In genomic region chr7:80630611-80631010, GRCh38 we compare ENCODE assay signal across 12 cellular contexts. TPM values are rescaled to one million over a fixed set of nuclear protein-coding genes. Genes with fewer than 3 reads are reported as not detected.
A peak's percentile ranks its signal among the peaks of the same experiment; 100 is the strongest.
DNase-seq lines count a peak whose midpoint lies in the region; ATAC-seq and TF ChIP-seq lines count a peak whose summit lies in the region.
"Had no signal": no experiment of that assay in that cellular context is flagged by ENCODE, and none has a peak within 500 bp of the region (broad histone marks: within the 10 kb centered on the region; RNA-seq: fewer than 3 reads in every experiment).

No MANE protein-coding gene starts in this region.

- no peaks in the 10 kb centered on the region for H3K9me3 ChIP-seq in sigmoid colon
- H3K9me3 ChIP-seq in naive thymus-derived CD4-positive, alpha-beta T cell (ENCODE audit: control insufficient read depth in 2 of 3, low read length in 3 of 3), result no peaks in the 10 kb centered on the region

- no peaks in the 10 kb centered on the region for H3K27me3 Mint-ChIP-seq in naive thymus-derived CD4-positive, alpha-beta T cell
- H3K27me3 Mint-ChIP-seq: activated CD8-positive, alpha-beta memory T cell treated with anti-CD3 and anti-CD28 coated beads, Interleukin-2, amount 10 ng/mL, durations not matched to agents 7 days and 5 days had no signal

- no peak for TF ChIP-seq POLR2A in sigmoid colon (IDR thresholded peaks at IDR 0.05)

- CTCF ChIA-PET in HEK293T (lab: Yijun Ruan, JAX), result no interaction called here
- CTCF ChIA-PET in naive thymus-derived CD4-positive, alpha-beta T cell (lab: Charles Lee), result no interaction called here

- TF ChIP-seq CTCF in sigmoid colon (IDR thresholded peaks at IDR 0.05), result no peak

- ATAC-seq in GM19452 (IDR thresholded peaks at IDR 0.05; ENCODE audit: unreplicated experiment) (no peak), HG02840 (IDR thresholded peaks at IDR 0.05; ENCODE audit: low FRiP score, unreplicated experiment) (no peak)
- ATAC-seq in naive thymus-derived CD4-positive, alpha-beta T cell, result no peak
- ATAC-seq: activated CD8-positive, alpha-beta memory T cell treated with anti-CD3 and anti-CD28 coated beads, Interleukin-2, amount 10 ng/mL, durations not matched to agents 7 days and 5 days had no signal

- POLR2A ChIA-PET in HEK293T (lab: Yijun Ruan, JAX), result no interaction called here
- POLR2A ChIA-PET in naive thymus-derived CD4-positive, alpha-beta T cell (lab: Charles Lee), result no interaction called here

- H3K4me1 Mint-ChIP-seq in naive thymus-derived CD4-positive, alpha-beta T cell, result peaks cover 0 to 4% (median 0%) of the 10 kb centered on the region in 7 donors
- H3K4me1 Mint-ChIP-seq: activated CD8-positive, alpha-beta memory T cell treated with anti-CD3 and anti-CD28 coated beads, Interleukin-2, amount 10 ng/mL, durations not matched to agents 7 days and 5 days; activated naive CD8-positive, alpha-beta T cell treated with anti-CD3 and anti-CD28 coated beads, Interleukin-2, amount 10 ng/mL, durations not matched to agents 7 days and 5 days had no signal

- no peaks in the 10 kb centered on the region for H3K36me3 ChIP-seq in sigmoid colon
- no peaks in the 10 kb centered on the region for H3K36me3 ChIP-seq in naive thymus-derived CD4-positive, alpha-beta T cell (ENCODE audit: control insufficient read depth in 2 of 3, insufficient read depth in 3 of 3, low read length in 3 of 3)

- no peak for TF ChIP-seq EP300 in sigmoid colon (IDR thresholded peaks at IDR 0.05)

- intact Hi-C loops in sigmoid colon (cut with DNase I), result no loop called here
- intact Hi-C loops in naive thymus-derived CD4-positive, alpha-beta T cell (cut with micrococcal nuclease), result no loop called here

- peak overlapping the region in 3 of 4 donors; percentile 20 to 51 (median 33) for H3K27ac ChIP-seq in sigmoid colon
- no peak overlapping the region for H3K27ac ChIP-seq in naive thymus-derived CD4-positive, alpha-beta T cell (ENCODE audit: low read depth, low read length)

- peaks cover 0 to 30% (median 16%) of the 10 kb centered on the region in 4 donors for H3K4me1 ChIP-seq in sigmoid colon
- no peaks in the 10 kb centered on the region for H3K4me1 ChIP-seq in naive thymus-derived CD4-positive, alpha-beta T cell (ENCODE audit: control insufficient read depth in 2 of 2, insufficient read depth in 2 of 2, low read length in 2 of 2)

- no peak overlapping the region for H3K4me3 Mint-ChIP-seq in naive thymus-derived CD4-positive, alpha-beta T cell
- H3K4me3 Mint-ChIP-seq: activated CD8-positive, alpha-beta memory T cell treated with anti-CD3 and anti-CD28 coated beads, Interleukin-2, amount 10 ng/mL, durations not matched to agents 7 days and 5 days; activated naive CD8-positive, alpha-beta T cell treated with anti-CD3 and anti-CD28 coated beads, Interleukin-2, amount 10 ng/mL, durations not matched to agents 7 days and 5 days had no signal

- H3K27ac Mint-ChIP-seq in naive thymus-derived CD4-positive, alpha-beta T cell, result no peak overlapping the region
- H3K27ac Mint-ChIP-seq: activated CD8-positive, alpha-beta memory T cell treated with anti-CD3 and anti-CD28 coated beads, Interleukin-2, amount 10 ng/mL, durations not matched to agents 7 days and 5 days; activated naive CD8-positive, alpha-beta T cell treated with anti-CD3 and anti-CD28 coated beads, Interleukin-2, amount 10 ng/mL, durations not matched to agents 7 days and 5 days had no signal

- 48 to 67% methylated on average over 4 of the region's 4 CpGs for WGBS in sigmoid colon, 2 donors

- DNase-seq in HEK293T (ENCODE audit: extremely low spot score), result peak; percentile 10
- peak; percentile 82 for DNase-seq in NCI-H2107 treated with DMSO at 0.1 percent for 48 hours (lab: John Stamatoyannopoulos, UW; ENCODE audit: unreplicated experiment)
- DNase-seq in cerebellar cortex (ENCODE audit: low spot score), result peak; percentile 7
- no peak for DNase-seq in sigmoid colon
- no peak for DNase-seq in retina
- DNase-seq in naive thymus-derived CD4-positive, alpha-beta T cell, result no peak
- DNase-seq: activated CD8-positive, alpha-beta memory T cell treated with anti-CD3 and anti-CD28 coated beads, Interleukin-2, amount 10 ng/mL, durations not matched to agents 7 days and 5 days; activated naive CD8-positive, alpha-beta T cell treated with anti-CD3 and anti-CD28 coated beads, Interleukin-2, amount 10 ng/mL, durations not matched to agents 7 days and 5 days; effector memory CD4-positive, alpha-beta T cell; T-helper 9 cell had no signal

- no peaks in the 10 kb centered on the region for H3K9me3 Mint-ChIP-seq in naive thymus-derived CD4-positive, alpha-beta T cell
- H3K9me3 Mint-ChIP-seq: activated naive CD8-positive, alpha-beta T cell treated with anti-CD3 and anti-CD28 coated beads, Interleukin-2, amount 10 ng/mL, durations not matched to agents 7 days and 5 days had no signal

- no peaks in the 10 kb centered on the region for H3K36me3 Mint-ChIP-seq in naive thymus-derived CD4-positive, alpha-beta T cell
- H3K36me3 Mint-ChIP-seq: activated CD8-positive, alpha-beta memory T cell treated with anti-CD3 and anti-CD28 coated beads, Interleukin-2, amount 10 ng/mL, durations not matched to agents 7 days and 5 days; activated naive CD8-positive, alpha-beta T cell treated with anti-CD3 and anti-CD28 coated beads, Interleukin-2, amount 10 ng/mL, durations not matched to agents 7 days and 5 days had no signal

- H3K4me3 ChIP-seq in sigmoid colon, result peak overlapping the region in 1 of 4 donors; percentile 2
- H3K4me3 ChIP-seq in naive thymus-derived CD4-positive, alpha-beta T cell (ENCODE audit: low read length), result no peak overlapping the region

- no peaks in the 10 kb centered on the region for H3K27me3 ChIP-seq in sigmoid colon
- no peaks in the 10 kb centered on the region for H3K27me3 ChIP-seq in naive thymus-derived CD4-positive, alpha-beta T cell (ENCODE audit: control insufficient read depth in 2 of 2, insufficient read depth in 2 of 2, low read length in 2 of 2)

TF ChIP-seq in HEK293T, 16 proteins besides CTCF, POLR2A, EP300 and RAD21:
- no peak for TF ChIP-seq FOXA1 (IDR thresholded peaks at IDR 0.05)
- TF ChIP-seq CTBP1 (IDR thresholded peaks at IDR 0.05; ENCODE audit: borderline replicate concordance), result peak; percentile 26; the same call in 1 of the 2 replicates
- TF ChIP-seq PKNOX1 (IDR thresholded peaks at IDR 0.05), result peak; percentile 70

RNA-seq across cellular contexts. Expression of gene CD36, which starts 7.8 kb away (rescaled TPM):
- 100 to 1,000 TPM in 2 of 4 donors, 10 to 100 TPM in 2; 35.6 to 114 (median 82.4) TPM for total RNA-seq in sigmoid colon
- polyA plus RNA-seq in sigmoid colon, result 100 to 1,000 TPM in 1 of 3 donors, 10 to 100 TPM in 2; 21.6 to 126 (median 30.0) TPM
- total RNA-seq in naive thymus-derived CD4-positive, alpha-beta T cell, result 100 to 1,000 TPM in 1 of 5 experiments, 1 to 10 TPM in 3, not detected in 1; 3.0 to 109 (median 6.3) TPM
- polyA plus RNA-seq in naive thymus-derived CD4-positive, alpha-beta T cell, result 1 to 10 TPM in 1 of 2 donors, under 1 TPM in 1; 0.16 to 1.2 TPM
- total RNA-seq: activated CD8-positive, alpha-beta memory T cell treated with anti-CD3 and anti-CD28 coated beads, Interleukin-2, amount 10 ng/mL, durations not matched to agents 7 days and 5 days had no signal

Comparison
In these comparisons a context has a peak if more than half of its experiments do, and no peak if none do; other contexts are left out.
1. DNase-seq: peak in HEK293T (single experiment), NCI-H2107 treated with DMSO at 0.1 percent for 48 hours (single experiment) and cerebellar cortex (single experiment); none in sigmoid colon (single experiment), retina (single experiment) and naive thymus-derived CD4-positive, alpha-beta T cell (0 of 9).